In genomic region chrX:50812995-50813842, GRCh38 we compare ENCODE assay signal across 8 cellular contexts. TPM values are rescaled to one million over a fixed set of nuclear protein-coding genes. Genes with fewer than 3 reads are reported as not detected.
DNase-seq lines count a peak whose midpoint lies in the region; ATAC-seq and TF ChIP-seq lines count a peak whose summit lies in the region.

No MANE protein-coding gene starts in this region.

- no peak overlapping the region for H4K91ac ChIP-seq in H9 (ENCODE audit: insufficient read length, low read depth, low read length)

- peak overlapping the region; percentile 44 for H3K9ac ChIP-seq in H9 (ENCODE audit: extremely low read depth, insufficient read length, low read length)
- H3K9ac ChIP-seq in adipocyte (ENCODE audit: low read length): peak overlapping the region; percentile 67

- no peak overlapping the region for H3K56ac ChIP-seq in H9 (ENCODE audit: insufficient read length, low read depth, low read length)

- no peak overlapping the region for H2BK20ac ChIP-seq in H9 (ENCODE audit: low read depth, low read length, poor library complexity, severe bottlenecking)

- DNase-seq in H9 (peak; percentile 36), adipocyte (ENCODE audit: low read depth) (peak; percentile 64), hepatic stellate cell (ENCODE audit: low spot score) (peak; percentile 28), skeletal muscle cell (ENCODE audit: low read depth) (no peak), AML-193 (lab: John Stamatoyannopoulos, UW) (no peak), immature natural killer cell (no peak)
- no peak for DNase-seq in stimulated activated effector memory CD8-positive, alpha-beta T cell treated with anti-CD3 and anti-CD28 coated beads, Interleukin-12 subunit alpha, Interleukin-12 subunit beta, amount 100 ng/mL, for 72 hours (ENCODE audit: low spot score in 2 of 2)

- H2BK12ac ChIP-seq in H9 (ENCODE audit: insufficient read length, low read depth, low read length): no peak overlapping the region

- H3K4ac ChIP-seq in H9 (ENCODE audit: low read depth, low read length): no peak overlapping the region

- H4K5ac ChIP-seq in H9 (ENCODE audit: insufficient read length, low read depth, low read length): no peak overlapping the region

- H2BK5ac ChIP-seq in H9 (ENCODE audit: insufficient read length, low read length): no peak overlapping the region

- WGBS in H9 (ENCODE audit: extremely low coverage, insufficient read length, low lambda C conversion rate): no CpG with 5 or more reads among the region's 59 CpGs

- no peak overlapping the region for H3T11ph ChIP-seq in H9 (ENCODE audit: low read length)

- H3K9me3 ChIP-seq in H9 (ENCODE audit: control insufficient read depth, low read depth, low read length): no peaks in the 10 kb centered on the region
- H3K9me3 ChIP-seq in adipocyte (ENCODE audit: control insufficient read depth, low read length): peaks cover 5% of the 10 kb centered on the region

- H3K4me1 Mint-ChIP-seq in H9 (peaks cover 16 to 22% of the 10 kb centered on the region in 2 experiments), immature natural killer cell (no peaks in the 10 kb centered on the region)
- H3K4me1 Mint-ChIP-seq in stimulated activated effector memory CD8-positive, alpha-beta T cell treated with anti-CD3 and anti-CD28 coated beads, Interleukin-12 subunit alpha, Interleukin-12 subunit beta, amount 100 ng/mL, for 72 hours: no peaks in the 10 kb centered on the region

- H3K4me3 Mint-ChIP-seq in H9: peak overlapping the region; percentile 73 to 85
- no peak overlapping the region for H3K4me3 Mint-ChIP-seq in stimulated activated effector memory CD8-positive, alpha-beta T cell treated with anti-CD3 and anti-CD28 coated beads, Interleukin-12 subunit alpha, Interleukin-12 subunit beta, amount 100 ng/mL, for 72 hours
- peak overlapping the region in 1 of 5 donors; percentile 29 for H3K4me3 Mint-ChIP-seq in immature natural killer cell

- H3K27me3 ChIP-seq in H9 (ENCODE audit: insufficient read depth, low read length) (no peaks in the 10 kb centered on the region), adipocyte (replicated peaks; ENCODE audit: control insufficient read depth, insufficient read depth, low read length) (peaks cover 5% of the 10 kb centered on the region)

- peaks cover 0 to 13% (median 6%) of the 10 kb centered on the region in 3 experiments; a peak in 4 of 7 replicates for H3K36me3 Mint-ChIP-seq in H9 (ENCODE audit: insufficient read depth in 1 of 3, low read depth in 3 of 3)
- no peaks in the 10 kb centered on the region for H3K36me3 Mint-ChIP-seq in stimulated activated effector memory CD8-positive, alpha-beta T cell treated with anti-CD3 and anti-CD28 coated beads, Interleukin-12 subunit alpha, Interleukin-12 subunit beta, amount 100 ng/mL, for 72 hours
- no peaks in the 10 kb centered on the region for H3K36me3 Mint-ChIP-seq in immature natural killer cell

- no peak for TF ChIP-seq CTCF in H9 (conservative IDR thresholded peaks at IDR 0.05)

- H3K23ac ChIP-seq in H9 (ENCODE audit: insufficient read length, low read depth, low read length): no peak overlapping the region

- H3K14ac ChIP-seq in H9 (ENCODE audit: insufficient read depth, low read length): peak overlapping the region; percentile 61; the same call in 1 of the 2 replicates

- no peak overlapping the region for H2AFZ ChIP-seq in H9 (ENCODE audit: low read length)

- H3K27ac ChIP-seq in H9 (ENCODE audit: insufficient read length, low read depth, low read length): no peak overlapping the region

- H4K8ac ChIP-seq in H9 (replicated peaks; ENCODE audit: insufficient read length, low read depth, low read length): no peak overlapping the region

- H2BK15ac ChIP-seq in H9 (ENCODE audit: low read depth, low read length): no peak overlapping the region

- peaks cover 14% of the 10 kb centered on the region for H3K4me1 ChIP-seq in H9 (ENCODE audit: insufficient read depth, low read length)
- H3K4me1 ChIP-seq in adipocyte (ENCODE audit: control insufficient read depth, insufficient read depth, low read length): no peaks in the 10 kb centered on the region

- H3K9me3 Mint-ChIP-seq in H9: peaks cover 70 to 74% of the 10 kb centered on the region in 2 experiments
- H3K9me3 Mint-ChIP-seq in stimulated activated effector memory CD8-positive, alpha-beta T cell treated with anti-CD3 and anti-CD28 coated beads, Interleukin-12 subunit alpha, Interleukin-12 subunit beta, amount 100 ng/mL, for 72 hours: no peaks in the 10 kb centered on the region
- peaks cover 0 to 2% (median 0%) of the 10 kb centered on the region in 6 donors for H3K9me3 Mint-ChIP-seq in immature natural killer cell

- no peak overlapping the region for H3K18ac ChIP-seq in H9 (ENCODE audit: insufficient read length, low read depth, low read length)

- H3K36me3 ChIP-seq in adipocyte (ENCODE audit: control insufficient read depth, insufficient read depth, low read length, severe bottlenecking): no peaks in the 10 kb centered on the region

- H2BK120ac ChIP-seq in H9 (ENCODE audit: low read depth, low read length, poor library complexity, severe bottlenecking): no peak overlapping the region

- no peaks in the 10 kb centered on the region; the same call in 1 of the 2 replicates for H3K79me2 ChIP-seq in H9 (ENCODE audit: insufficient read depth, low read length)

- H3K79me1 ChIP-seq in H9 (ENCODE audit: insufficient read depth, low read depth, low read length, poor library complexity, severe bottlenecking): no peaks in the 10 kb centered on the region

- H3K4me2 ChIP-seq in H9 (ENCODE audit: insufficient read depth, insufficient read length, low read length): peak overlapping the region; percentile 95

- peaks cover 15% of the 10 kb centered on the region for H3K23me2 ChIP-seq in H9 (ENCODE audit: insufficient read length, low read depth, low read length, poor library complexity, severe bottlenecking)

- peak overlapping the region; percentile 78 for H3K4me3 ChIP-seq in adipocyte (ENCODE audit: low read length)
- peak overlapping the region; percentile 61 for H3K4me3 ChIP-seq in skeletal muscle cell (ENCODE audit: low read depth, low read length)

- no peak overlapping the region for H2AK5ac ChIP-seq in H9 (ENCODE audit: insufficient read length, low read length)

- no peak for ATAC-seq in HG03280 (IDR thresholded peaks at IDR 0.05; ENCODE audit: unreplicated experiment)
- ATAC-seq in stimulated activated effector memory CD8-positive, alpha-beta T cell treated with anti-CD3 and anti-CD28 coated beads, Interleukin-12 subunit alpha, Interleukin-12 subunit beta, amount 100 ng/mL, for 72 hours: no peak

- H3K27me3 Mint-ChIP-seq in H9 (ENCODE audit: low read depth): peaks cover 1% of the 10 kb centered on the region
- peaks cover 4 to 9% (median 5%) of the 10 kb centered on the region in 3 donors for H3K27me3 Mint-ChIP-seq in immature natural killer cell (ENCODE audit: low read depth in 3 of 3)

- H3K27ac Mint-ChIP-seq in H9: no peak overlapping the region; a peak in 1 of 7 replicates
- no peak overlapping the region for H3K27ac Mint-ChIP-seq in stimulated activated effector memory CD8-positive, alpha-beta T cell treated with anti-CD3 and anti-CD28 coated beads, Interleukin-12 subunit alpha, Interleukin-12 subunit beta, amount 100 ng/mL, for 72 hours
- H3K27ac Mint-ChIP-seq in immature natural killer cell: no peak overlapping the region

- H4K20me1 ChIP-seq in H9 (ENCODE audit: control insufficient read depth, insufficient read depth, insufficient read length): no peaks in the 10 kb centered on the region

RNA-seq across cellular contexts. Expression of gene SHROOM4, which starts 0.8 kb away (rescaled TPM):
- total RNA-seq in H9 (2021): 1.9 and 2.1 TPM in 2 replicates
- not detected for polyA plus RNA-seq in immature natural killer cell

Comparison
In these comparisons a context has a peak if more than half of its experiments do, and no peak if none do; other contexts are left out.
1. DNase-seq: peak in H9 (single experiment), adipocyte (single experiment) and hepatic stellate cell (single experiment); none in skeletal muscle cell (single experiment), AML-193 (0 of 2), stimulated activated effector memory CD8-positive, alpha-beta T cell treated with anti-CD3 and anti-CD28 coated beads, Interleukin-12 subunit alpha, Interleukin-12 subunit beta, amount 100 ng/mL, for 72 hours (0 of 2) and immature natural killer cell (0 of 3).